ENCODE assay signal across 8 cellular contexts in genomic region chr6:32970413-32971244, GRCh38. TPM values are rescaled to one million over a fixed set of nuclear protein-coding genes. Genes with fewer than 3 reads are reported as not detected.
A peak's percentile ranks its signal among the peaks of the same experiment; 100 is the strongest.
DNase-seq lines count a peak whose midpoint lies in the region; ATAC-seq and TF ChIP-seq lines count a peak whose summit lies in the region.

No MANE protein-coding gene starts in this region.

- peaks cover 62% of the 10 kb centered on the region for H3K79me2 ChIP-seq in Karpas-422 (ENCODE audit: low read length)

- peaks cover 39% of the 10 kb centered on the region for H3K36me3 ChIP-seq in Karpas-422 (ENCODE audit: insufficient read depth, low read length)
- peaks cover 34% of the 10 kb centered on the region for H3K36me3 ChIP-seq in SK-N-MC (ENCODE audit: insufficient read depth, low read length)
- no peaks in the 10 kb centered on the region for H3K36me3 ChIP-seq in testis (ENCODE audit: low read depth, missing control alignments)

- peak overlapping the region; percentile 99 for H3K9ac ChIP-seq in Karpas-422 (ENCODE audit: low read length)
- peak overlapping the region; percentile 99 for H3K9ac ChIP-seq in SK-N-MC (ENCODE audit: insufficient read length)

- no peak overlapping the region for H2AFZ ChIP-seq in Karpas-422 (ENCODE audit: low read length)

- H3K27me3 Mint-ChIP-seq in activated naive CD4-positive, alpha-beta T cell treated with anti-CD3 and anti-CD28 coated beads, Interleukin-2, amount 50 U/mL, for 24 hours = no peaks in the 10 kb centered on the region

- TF ChIP-seq CTCF in testis (IDR thresholded peaks at IDR 0.05) = no peak

- H3K27ac ChIP-seq in Karpas-422 (ENCODE audit: low read length) (peak overlapping the region; percentile 100), SK-N-MC (peak overlapping the region; percentile 100), testis (peak overlapping the region; percentile 99)

- intact Hi-C loops in testis (cut with DNase I; ENCODE audit: low total_unique reads) = no loop called here

- peak overlapping the region; percentile 89 for H3K4me3 ChIP-seq in Karpas-422 (ENCODE audit: low read length)
- H3K4me3 ChIP-seq in SK-N-MC = peak overlapping the region; percentile 88
- peak overlapping the region; percentile 82 to 88 for H3K4me3 ChIP-seq in testis

- WGBS in testis, 2 donors = 0 to 1% methylated on average over 19 to 41 of the region's 43 CpGs

- H3K9me3 ChIP-seq in Karpas-422 (ENCODE audit: low read length) (no peaks in the 10 kb centered on the region), SK-N-MC (ENCODE audit: low read depth, low read length) (no peaks in the 10 kb centered on the region), testis (no peaks in the 10 kb centered on the region)

- H3K27me3 ChIP-seq in Karpas-422 (ENCODE audit: low read length) (no peaks in the 10 kb centered on the region), testis (no peaks in the 10 kb centered on the region)

- H3K9me3 Mint-ChIP-seq in activated naive CD4-positive, alpha-beta T cell treated with anti-CD3 and anti-CD28 coated beads, Interleukin-2, amount 50 U/mL, for 24 hours = no peaks in the 10 kb centered on the region

- peaks cover 22% of the 10 kb centered on the region for H3K4me1 Mint-ChIP-seq in activated naive CD4-positive, alpha-beta T cell treated with anti-CD3 and anti-CD28 coated beads, Interleukin-2, amount 50 U/mL, for 24 hours

- no peak for TF ChIP-seq POLR2A in testis (IDR thresholded peaks at IDR 0.05)

- peak overlapping the region; percentile 97 for H3K4me3 Mint-ChIP-seq in activated naive CD4-positive, alpha-beta T cell treated with anti-CD3 and anti-CD28 coated beads, Interleukin-2, amount 50 U/mL, for 24 hours

- peak overlapping the region; percentile 100 for H3K27ac Mint-ChIP-seq in activated naive CD4-positive, alpha-beta T cell treated with anti-CD3 and anti-CD28 coated beads, Interleukin-2, amount 50 U/mL, for 24 hours

- no peaks in the 10 kb centered on the region for H3K9me2 ChIP-seq in Karpas-422 (replicated peaks; ENCODE audit: insufficient read depth, low read length)

- H3K4me2 ChIP-seq in Karpas-422 (ENCODE audit: low read depth, low read length, poor library complexity, severe bottlenecking) = peak overlapping the region; percentile 97

- DNase-seq in DMS153 (lab: John Stamatoyannopoulos, UW) (peak; percentile 33), Karpas-422 (peak; percentile 98), SK-N-MC (ENCODE audit: low read depth, low spot score) (no peak), glomerular visceral epithelial cell (ENCODE audit: extremely low spot score) (peak; percentile 93), occipital lobe (lab: John Stamatoyannopoulos, UW) (peak; percentile 72), testis (peak; percentile 90)

- peaks cover 60% of the 10 kb centered on the region for H3K4me1 ChIP-seq in Karpas-422 (ENCODE audit: low read length)
- peaks cover 17% of the 10 kb centered on the region for H3K4me1 ChIP-seq in testis

- H3K36me3 Mint-ChIP-seq in activated naive CD4-positive, alpha-beta T cell treated with anti-CD3 and anti-CD28 coated beads, Interleukin-2, amount 50 U/mL, for 24 hours = peaks cover 39% of the 10 kb centered on the region

- no peak for ATAC-seq in HG02759 (IDR thresholded peaks at IDR 0.05; ENCODE audit: unreplicated experiment)

- peaks cover 35% of the 10 kb centered on the region for H4K20me1 ChIP-seq in Karpas-422 (ENCODE audit: insufficient read depth, low read depth, low read length)

RNA-seq across cellular contexts. Expression of gene BRD2, which starts 2.2 kb away (rescaled TPM):
- 201 and 221 TPM in 2 replicates for total RNA-seq in Karpas-422 (2014; rRNA removed; shearing (Covaris generic); ENCODE audit: low replicate concordance)
- total RNA-seq in occipital lobe (66.6 TPM), testis (100 to 1,000 TPM; 312 to 334 TPM)
- 299 TPM for polyA plus RNA-seq in testis (ENCODE audit: insufficient read depth, low read depth, low replicate concordance)

RNA-seq across cellular contexts. Expression of gene HLA-DMA, which starts 17.7 kb away (rescaled TPM):
- 325 and 451 TPM in 2 replicates for total RNA-seq in Karpas-422 (2014; rRNA removed; shearing (Covaris generic); ENCODE audit: low replicate concordance)
- total RNA-seq in occipital lobe (0.94 TPM), testis (10 to 100 TPM; 10.1 to 19.8 TPM)
- 54.5 TPM for polyA plus RNA-seq in testis (ENCODE audit: insufficient read depth, low read depth, low replicate concordance)

RNA-seq across cellular contexts. Expression of gene HLA-DMB, which starts 29.8 kb away (rescaled TPM):
- total RNA-seq in Karpas-422 (2014; rRNA removed; shearing (Covaris generic); ENCODE audit: low replicate concordance) = 116 and 142 TPM in 2 replicates
- total RNA-seq in occipital lobe (2.0 TPM), testis (1 to 10 TPM; 4.9 to 6.0 TPM)
- polyA plus RNA-seq in testis (ENCODE audit: insufficient read depth, low read depth, low replicate concordance) = 46.1 TPM

RNA-seq across cellular contexts. Expression of gene HLA-DOA, which starts 38.8 kb away (rescaled TPM):
- 70.0 and 103 TPM in 2 replicates for total RNA-seq in Karpas-422 (2014; rRNA removed; shearing (Covaris generic); ENCODE audit: low replicate concordance)
- 0.16 TPM for total RNA-seq in occipital lobe
- total RNA-seq in testis = 1 to 10 TPM; 1.2 to 1.7 TPM
- polyA plus RNA-seq in testis (ENCODE audit: insufficient read depth, low read depth, low replicate concordance) = 13.5 TPM

Comparison
In these comparisons a context has a peak if more than half of its experiments do, and no peak if none do; other contexts are left out.
1. RNA of gene HLA-DMA, which starts 17.7 kb away (total RNA-seq): 325 to 451 TPM in Karpas-422; 10.1 to 19.8 TPM in testis and 0.94 TPM in occipital lobe (single experiment); every median in the first group is over 10 times any median in the second.
2. RNA of gene HLA-DMB, which starts 29.8 kb away (total RNA-seq): 116 to 142 TPM in Karpas-422; 4.9 to 6.0 TPM in testis and 2.0 TPM in occipital lobe (single experiment); every median in the first group is over 10 times any median in the second.
3. Peak in every context shown above with its lines, with median percentiles within 50 percentile points of each other: H3K27ac ChIP-seq and H3K4me3 ChIP-seq.